Comparison of ENCODE assay signal across 23 cellular contexts in the genomic region with DNA sequence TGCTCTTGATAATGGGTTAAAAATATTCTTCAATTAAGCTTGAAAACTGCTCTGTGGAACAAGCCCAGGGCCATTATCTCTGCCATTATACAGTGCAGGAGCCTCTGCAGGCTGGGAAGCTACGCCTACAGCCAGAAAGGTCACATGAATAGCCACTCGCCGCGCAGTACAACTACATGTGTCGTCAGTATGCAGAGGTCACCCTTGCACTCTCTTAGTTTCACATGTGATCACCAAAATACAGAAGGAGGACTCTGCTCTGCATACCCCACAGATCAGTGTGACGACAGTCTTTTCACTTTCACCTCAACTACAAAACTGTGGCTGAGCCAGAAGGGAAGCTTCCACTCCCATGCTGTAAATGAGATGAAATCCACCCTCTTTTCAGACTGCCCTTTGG.
DNase-seq lines count a peak whose midpoint lies in the region; ATAC-seq and TF ChIP-seq lines count a peak whose summit lies in the region.
"Had no signal": no experiment of that assay in that cellular context is flagged by ENCODE, and none has a peak within 500 bp of the region (broad histone marks: within the 10 kb centered on the region; RNA-seq: fewer than 3 reads in every experiment).

No MANE protein-coding gene starts in this region.

- H3K4me3 Mint-ChIP-seq in activated naive CD8-positive, alpha-beta T cell: no peak overlapping the region
- H3K4me3 Mint-ChIP-seq in activated naive CD8-positive, alpha-beta T cell treated with anti-CD3 and anti-CD28 coated beads, Interleukin-2, amount 50 U/mL, for 24 hours: no peak overlapping the region
- H3K4me3 Mint-ChIP-seq: CD8-positive, alpha-beta T cell had no signal

- TF ChIP-seq CTCF in heart left ventricle (IDR thresholded peaks at IDR 0.05): no peak
- TF ChIP-seq CTCF in prostate gland (IDR thresholded peaks at IDR 0.05): no peak

- H3K4me1 ChIP-seq in heart left ventricle (peaks cover 0 to 7% (median 0%) of the 10 kb centered on the region in 12 donors), prostate gland (replicated peaks) (no peaks in the 10 kb centered on the region)

- peaks cover 13% of the 10 kb centered on the region for H3K36me3 Mint-ChIP-seq in activated naive CD8-positive, alpha-beta T cell
- peaks cover 7% of the 10 kb centered on the region for H3K36me3 Mint-ChIP-seq in activated naive CD8-positive, alpha-beta T cell treated with anti-CD3 and anti-CD28 coated beads, Interleukin-2, amount 50 U/mL, for 24 hours (ENCODE audit: low read depth)

- no peaks in the 10 kb centered on the region for H3K27me3 ChIP-seq in heart left ventricle
- no peaks in the 10 kb centered on the region for H3K27me3 ChIP-seq in prostate gland (replicated peaks; ENCODE audit: insufficient read depth)

- H3K36me3 ChIP-seq in heart left ventricle (no peaks in the 10 kb centered on the region), prostate gland (no peaks in the 10 kb centered on the region)

- H3K27me3 Mint-ChIP-seq in activated naive CD8-positive, alpha-beta T cell: no peaks in the 10 kb centered on the region
- H3K27me3 Mint-ChIP-seq in activated naive CD8-positive, alpha-beta T cell treated with anti-CD3 and anti-CD28 coated beads, Interleukin-2, amount 50 U/mL, for 24 hours: no peaks in the 10 kb centered on the region

- H3K9me3 ChIP-seq in heart left ventricle (no peaks in the 10 kb centered on the region), prostate gland (no peaks in the 10 kb centered on the region)

- no peak for DNase-seq in activated naive CD8-positive, alpha-beta T cell treated with anti-CD3 and anti-CD28 coated beads, Interleukin-2, amount 50 U/mL, for 24 hours
- peak; percentile 89 for DNase-seq in NCI-H146 (lab: John Stamatoyannopoulos, UW)
- DNase-seq in heart left ventricle: peak in 3 of 5 donors; percentile 15 to 58 (median 23)
- DNase-seq in left kidney (ENCODE audit: low read depth, low spot score): peak; percentile 9
- DNase-seq in NCI-H510A (lab: John Stamatoyannopoulos, UW): no peak
- DNase-seq in KG1 (lab: John Stamatoyannopoulos, UW): no peak
- no peak for DNase-seq in prostate gland (ENCODE audit: low spot score)
- DNase-seq: C1 segment of cervical spinal cord; CD8-positive, alpha-beta T cell; DMS153; NCI-H1092; NCI-H1436; NCI-H2029; NCI-H345; NCI-H524 treated with DMSO at 0.1 percent for 48 hours; NCI-H82; OCI-M1 had no signal

- H3K4me3 ChIP-seq in heart left ventricle (no peak overlapping the region), prostate gland (no peak overlapping the region)
- H3K4me3 ChIP-seq: K562 had no signal

- H3K27ac Mint-ChIP-seq in activated naive CD8-positive, alpha-beta T cell: peak overlapping the region; percentile 50
- no peak overlapping the region for H3K27ac Mint-ChIP-seq in activated naive CD8-positive, alpha-beta T cell treated with anti-CD3 and anti-CD28 coated beads, Interleukin-2, amount 50 U/mL, for 24 hours
- H3K27ac Mint-ChIP-seq: CD8-positive, alpha-beta T cell had no signal

- no peak for TF ChIP-seq POLR2A in heart left ventricle (IDR thresholded peaks at IDR 0.05)
- no peak for TF ChIP-seq POLR2A in prostate gland (IDR thresholded peaks at IDR 0.05)

- no peak for ATAC-seq in activated naive CD8-positive, alpha-beta T cell treated with anti-CD3 and anti-CD28 coated beads, Interleukin-2, amount 50 U/mL, for 24 hours
- peak; percentile 73 to 98 (median 94) for ATAC-seq in heart left ventricle
- ATAC-seq: CD8-positive, alpha-beta T cell; HCT116; HepG2; K562 had no signal

- no peaks in the 10 kb centered on the region for H3K9me3 Mint-ChIP-seq in activated naive CD8-positive, alpha-beta T cell (ENCODE audit: low read depth)
- H3K9me3 Mint-ChIP-seq in activated naive CD8-positive, alpha-beta T cell treated with anti-CD3 and anti-CD28 coated beads, Interleukin-2, amount 50 U/mL, for 24 hours: peaks cover 4% of the 10 kb centered on the region
- H3K9me3 Mint-ChIP-seq: CD8-positive, alpha-beta T cell had no signal

- intact Hi-C loops in heart left ventricle (cut with DNase I) (no loop called here), prostate gland (cut with DNase I) (no loop called here)

- WGBS in heart left ventricle, 4 donors: 21 to 62% (median 48%) methylated on average over 6 of the region's 6 CpGs
- WGBS in prostate gland: 89% methylated on average over 6 of the region's 6 CpGs

- peaks cover 11% of the 10 kb centered on the region for H3K4me1 Mint-ChIP-seq in activated naive CD8-positive, alpha-beta T cell (ENCODE audit: low read depth)
- peaks cover 44% of the 10 kb centered on the region for H3K4me1 Mint-ChIP-seq in activated naive CD8-positive, alpha-beta T cell treated with anti-CD3 and anti-CD28 coated beads, Interleukin-2, amount 50 U/mL, for 24 hours

- H3K27ac ChIP-seq in heart left ventricle: peak overlapping the region in 3 of 12 donors; percentile 9 to 44 (median 32)
- H3K27ac ChIP-seq in prostate gland: no peak overlapping the region
- H3K27ac ChIP-seq: 22Rv1, HL-60 had no signal

Comparison
In these comparisons a context has a peak if more than half of its experiments do, and no peak if none do; other contexts are left out.
1. DNase-seq: peak in NCI-H146 (single experiment), heart left ventricle (3 of 5) and left kidney (single experiment); none in activated naive CD8-positive, alpha-beta T cell treated with anti-CD3 and anti-CD28 coated beads, Interleukin-2, amount 50 U/mL, for 24 hours (single experiment), NCI-H510A (single experiment), KG1 (single experiment) and prostate gland (single experiment).